Comparison of ENCODE assay signal across 13 cellular contexts in the genomic region with DNA sequence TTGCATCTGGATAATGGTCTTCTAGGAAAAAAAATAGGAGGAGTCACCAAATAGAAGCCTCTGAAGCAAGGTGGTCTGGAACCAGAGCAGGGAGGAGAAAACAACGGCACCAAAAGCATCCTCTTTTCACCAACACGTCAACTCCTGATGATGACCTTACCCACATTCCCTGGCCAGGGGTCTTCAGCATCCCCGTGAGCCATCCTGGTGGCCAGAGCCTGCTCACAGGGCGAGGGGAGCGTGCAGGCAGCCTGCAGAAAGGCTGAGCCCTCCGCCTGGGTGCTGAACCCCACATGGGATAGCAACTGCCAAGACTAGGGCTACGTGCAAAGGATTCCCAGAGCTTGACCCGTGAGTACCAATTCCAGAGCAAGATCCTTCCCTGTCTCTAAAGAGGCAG.
"Had no signal": no experiment of that assay in that cellular context is flagged by ENCODE, and none has a peak within 500 bp of the region (broad histone marks: within the 10 kb centered on the region; RNA-seq: fewer than 3 reads in every experiment).

No MANE protein-coding gene starts in this region.

- H3K9me3 ChIP-seq: neutrophil, prostate gland, right lobe of liver, SJSA1, upper lobe of right lung had no signal

- DNase-seq: activated CD4-positive, alpha-beta T cell treated with anti-CD3 and anti-CD28 coated beads for 4 hours; activated naive CD4-positive, alpha-beta T cell; foreskin melanocyte; right lobe of liver; stimulated activated CD4-positive, alpha-beta T cell treated with anti-CD3 and anti-CD28 coated beads, Interleukin-1b, Interleukin-23, amount 100 ng/mL, for 48 hours; stimulated activated naive CD4-positive, alpha-beta T cell treated with Interleukin-2 at 50 U/mL for 16 hours; T-helper 9 cell had no signal

- H3K36me3 ChIP-seq: neutrophil, prostate gland, right lobe of liver, SJSA1, spleen, suprapubic skin, upper lobe of right lung had no signal

- H3K27ac ChIP-seq: neutrophil, prostate gland, right lobe of liver, SJSA1, spleen, suprapubic skin, upper lobe of right lung had no signal

- H3K27me3 ChIP-seq: neutrophil, right lobe of liver, SJSA1, suprapubic skin, upper lobe of right lung had no signal

- H3K4me3 ChIP-seq: prostate gland, right lobe of liver, SJSA1, spleen, suprapubic skin, upper lobe of right lung had no signal

- H3K4me1 ChIP-seq: prostate gland, right lobe of liver, suprapubic skin had no signal
